ENCODE assay signal across 22 cellular contexts in the genomic region with DNA sequence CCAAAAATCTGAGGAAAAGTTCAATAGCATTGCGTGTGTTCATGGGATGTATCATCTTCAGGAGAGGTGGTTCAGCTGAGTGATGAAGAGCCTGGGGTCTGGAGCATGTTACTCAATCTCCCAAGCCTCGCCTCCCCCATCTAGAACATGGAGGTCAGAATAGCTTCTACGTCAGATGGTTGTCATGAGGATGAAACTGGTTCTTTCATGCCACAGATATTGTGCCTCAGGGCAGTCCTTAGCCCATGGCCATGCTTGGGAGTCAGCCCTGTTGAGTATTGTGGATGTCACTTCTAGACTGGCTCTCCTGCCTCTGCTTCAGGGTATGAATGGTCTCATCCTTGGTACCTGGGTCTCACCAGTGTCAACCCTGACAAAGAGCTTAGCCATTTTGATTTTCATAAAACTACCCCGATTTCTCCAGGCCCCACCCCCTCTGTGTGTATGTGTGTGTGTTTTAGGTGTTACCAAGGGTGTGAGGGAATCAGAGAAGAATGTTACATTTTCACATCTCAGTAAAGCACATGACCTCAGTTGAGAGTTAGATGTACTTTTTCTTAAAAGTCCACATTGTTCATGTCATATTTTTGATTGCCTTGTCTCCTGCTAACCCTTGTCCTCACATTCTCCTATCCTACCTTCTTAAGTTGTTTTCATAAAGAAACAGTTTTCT.
"Had no signal": no experiment of that assay in that cellular context is flagged by ENCODE, and none has a peak within 500 bp of the region (broad histone marks: within the 10 kb centered on the region; RNA-seq: fewer than 3 reads in every experiment).

No MANE protein-coding gene starts in this region.

- DNase-seq: activated CD4-positive, alpha-beta T cell treated with anti-CD3 and anti-CD28 coated beads, Interleukin-2, amount 10 ng/mL, durations not matched to agents 24 days and 14 days; activated CD4-positive, CD25-positive, alpha-beta regulatory T cell; activated CD8-positive, alpha-beta T cell treated with anti-CD3 and anti-CD28 coated beads, Interleukin-2, amount 10 ng/mL, durations not matched to agents 7 days and 5 days; activated naive CD4-positive, alpha-beta T cell treated with anti-CD3 and anti-CD28 coated beads, Interleukin-2, amount 10 ng/mL, durations not matched to agents 7 days and 5 days; activated naive CD8-positive, alpha-beta T cell treated with anti-CD3 and anti-CD28 coated beads, Interleukin-2, amount 50 U/mL, for 24 hours; activated T-cell treated with anti-CD3 and anti-CD28 coated beads, Interleukin-2, amount 50 U/mL, for 4 hours; aorta; dermis blood vessel endothelial cell; effector memory CD8-positive, alpha-beta T cell; foreskin fibroblast; stimulated activated CD4-positive, alpha-beta T cell treated with anti-CD3 and anti-CD28 coated beads, Interleukin-12 subunit alpha, Interleukin-12 subunit beta, amount 100 ng/mL, for 4 hours; stimulated activated CD4-positive, alpha-beta T cell treated with anti-CD3 and anti-CD28 coated beads, Interleukin-1b, Interleukin-23, amount 100 ng/mL, for 48 hours; stimulated activated CD8-positive, alpha-beta memory T cell treated with anti-CD3 and anti-CD28 coated beads, Interleukin-4, amount 100 ng/mL, for 48 hours; stimulated activated naive CD4-positive, alpha-beta T cell treated with Interleukin-2 at 50 U/mL for 16 hours; T-helper 1 cell; T-helper 9 cell had no signal

- H3K4me3 ChIP-seq: hepatocyte had no signal

- H3K9me3 ChIP-seq: neutrophil had no signal

- H3K4me1 Mint-ChIP-seq: activated CD4-positive, alpha-beta T cell treated with anti-CD3 and anti-CD28 coated beads, Interleukin-2, amount 10 ng/mL, durations not matched to agents 24 days and 14 days; activated naive CD4-positive, alpha-beta T cell treated with anti-CD3 and anti-CD28 coated beads, Interleukin-2, amount 10 ng/mL, durations not matched to agents 7 days and 5 days; activated naive CD8-positive, alpha-beta T cell treated with anti-CD3 and anti-CD28 coated beads, Interleukin-2, amount 50 U/mL, for 24 hours had no signal

- H3K36me3 ChIP-seq: neutrophil had no signal

- FAIRE-seq: bronchial epithelial cell, islet of Langerhans had no signal

- H3K27ac Mint-ChIP-seq: activated CD4-positive, alpha-beta T cell treated with anti-CD3 and anti-CD28 coated beads, Interleukin-2, amount 10 ng/mL, durations not matched to agents 24 days and 14 days; activated CD8-positive, alpha-beta T cell treated with anti-CD3 and anti-CD28 coated beads, Interleukin-2, amount 10 ng/mL, durations not matched to agents 7 days and 5 days; activated naive CD4-positive, alpha-beta T cell treated with anti-CD3 and anti-CD28 coated beads, Interleukin-2, amount 10 ng/mL, durations not matched to agents 7 days and 5 days; activated naive CD8-positive, alpha-beta T cell treated with anti-CD3 and anti-CD28 coated beads, Interleukin-2, amount 50 U/mL, for 24 hours; effector memory CD8-positive, alpha-beta T cell; type B pancreatic cell had no signal

- H3K27ac ChIP-seq: hepatocyte, neutrophil had no signal

- H2AFZ ChIP-seq: hepatocyte had no signal

- H3K79me2 ChIP-seq: hepatocyte had no signal

- H3K36me3 Mint-ChIP-seq: activated naive CD4-positive, alpha-beta T cell treated with anti-CD3 and anti-CD28 coated beads, Interleukin-2, amount 10 ng/mL, durations not matched to agents 7 days and 5 days had no signal

- H3K4me3 Mint-ChIP-seq: activated CD4-positive, alpha-beta T cell treated with anti-CD3 and anti-CD28 coated beads, Interleukin-2, amount 10 ng/mL, durations not matched to agents 24 days and 14 days; activated CD8-positive, alpha-beta T cell treated with anti-CD3 and anti-CD28 coated beads, Interleukin-2, amount 10 ng/mL, durations not matched to agents 7 days and 5 days; activated naive CD4-positive, alpha-beta T cell treated with anti-CD3 and anti-CD28 coated beads, Interleukin-2, amount 10 ng/mL, durations not matched to agents 7 days and 5 days; activated naive CD8-positive, alpha-beta T cell treated with anti-CD3 and anti-CD28 coated beads, Interleukin-2, amount 50 U/mL, for 24 hours; activated T-cell treated with anti-CD3 and anti-CD28 coated beads, Interleukin-2, amount 50 U/mL, for 4 hours; effector memory CD8-positive, alpha-beta T cell; type B pancreatic cell had no signal

- ATAC-seq: activated CD8-positive, alpha-beta T cell treated with anti-CD3 and anti-CD28 coated beads, Interleukin-2, amount 10 ng/mL, durations not matched to agents 7 days and 5 days; activated naive CD8-positive, alpha-beta T cell treated with anti-CD3 and anti-CD28 coated beads, Interleukin-2, amount 50 U/mL, for 24 hours; activated T-cell treated with anti-CD3 and anti-CD28 coated beads, Interleukin-2, amount 50 U/mL, for 4 hours; effector memory CD8-positive, alpha-beta T cell; left lobe of liver had no signal

- H3K27me3 Mint-ChIP-seq: activated naive CD8-positive, alpha-beta T cell treated with anti-CD3 and anti-CD28 coated beads, Interleukin-2, amount 50 U/mL, for 24 hours had no signal

- H3K9me3 Mint-ChIP-seq: activated naive CD4-positive, alpha-beta T cell treated with anti-CD3 and anti-CD28 coated beads, Interleukin-2, amount 10 ng/mL, durations not matched to agents 7 days and 5 days; activated T-cell treated with anti-CD3 and anti-CD28 coated beads, Interleukin-2, amount 50 U/mL, for 4 hours had no signal

- H3K4me2 ChIP-seq: hepatocyte had no signal

- H3K27me3 ChIP-seq: hepatocyte, neutrophil had no signal
